ENCODE assay signal across 31 cellular contexts in the genomic region with DNA sequence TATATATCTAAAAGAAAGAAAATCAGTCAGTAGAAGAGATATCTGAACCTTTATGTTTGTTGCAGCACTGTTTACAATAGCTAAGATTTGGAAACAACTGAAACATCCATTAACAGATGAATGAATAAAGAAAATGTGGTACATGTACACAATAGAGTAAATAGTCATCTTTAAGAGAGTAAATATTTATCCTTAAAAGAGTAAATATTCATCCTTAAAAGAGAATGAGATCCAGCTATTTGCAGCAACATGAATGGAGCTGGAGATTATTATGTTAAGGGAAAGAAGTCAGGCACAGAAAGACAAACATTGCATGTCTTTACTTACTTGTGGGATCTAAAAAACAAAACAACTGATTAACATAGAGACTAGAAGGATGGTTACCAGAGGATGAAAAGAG.
"Had no signal": no experiment of that assay in that cellular context is flagged by ENCODE, and none has a peak within 500 bp of the region (broad histone marks: within the 10 kb centered on the region; RNA-seq: fewer than 3 reads in every experiment).

No MANE protein-coding gene starts in this region.

- H3K36me3 ChIP-seq: cardiac muscle cell, Peyer's patch, SJSA1 had no signal

- H3K4me3 Mint-ChIP-seq: activated CD4-positive, alpha-beta T cell treated with anti-CD3 and anti-CD28 coated beads, Interleukin-2, amount 10 ng/mL, durations not matched to agents 7 days and 5 days; activated CD8-positive, alpha-beta T cell treated with anti-CD3 and anti-CD28 coated beads, Interleukin-2, amount 10 ng/mL, durations not matched to agents 7 days and 5 days; activated naive CD4-positive, alpha-beta T cell treated with anti-CD3 and anti-CD28 coated beads for 36 hours; activated T-cell treated with anti-CD3 and anti-CD28 coated beads, Interleukin-2, amount 50 U/mL, for 24 hours; central memory CD8-positive, alpha-beta T cell; T-helper 1 cell treated with Interleukin-12 subunit alpha and Interleukin-12 subunit beta and Interleukin-4 antibody, amounts not matched to agents 30 μg/mL and 1 μg/mL, for 36 hours; T-helper 2 cell treated with Interferon-gamma antibody and Interleukin-4, amounts not matched to agents 5 μg/mL and 100 μg/mL, for 36 hours had no signal

- H3K27me3 ChIP-seq: cardiac muscle cell, Peyer's patch, SJSA1 had no signal

- ATAC-seq: activated CD8-positive, alpha-beta T cell treated with anti-CD3 and anti-CD28 coated beads, Interleukin-2, amount 10 ng/mL, durations not matched to agents 7 days and 5 days; activated naive CD4-positive, alpha-beta T cell treated with anti-CD3 and anti-CD28 coated beads, Interleukin-2, amount 50 U/mL, for 72 hours had no signal

- H3K4me3 ChIP-seq: cardiac muscle cell, Peyer's patch, SJSA1 had no signal

- H3K9me3 ChIP-seq: Peyer's patch, SJSA1, SK-N-SH had no signal

- H3K4me2 ChIP-seq: KMS-11, SK-N-SH had no signal

- H3K9ac ChIP-seq: KMS-11, SK-N-SH had no signal

- DNase-seq: activated CD4-positive, alpha-beta T cell treated with anti-CD3 and anti-CD28 coated beads, Interleukin-2, amount 10 ng/mL, durations not matched to agents 7 days and 5 days; activated CD4-positive, alpha-beta T cell treated with anti-CD3 and anti-CD28 coated beads, Interleukin-2, amount 50 U/mL, for 48 hours; activated CD8-positive, alpha-beta T cell treated with anti-CD3 and anti-CD28 coated beads, Interleukin-2, amount 10 ng/mL, durations not matched to agents 7 days and 5 days; activated gamma-delta T cell; activated naive CD4-positive, alpha-beta T cell treated with anti-CD3 and anti-CD28 coated beads for 36 hours; activated T-cell treated with anti-CD3 and anti-CD28 coated beads, Interleukin-2, amount 50 U/mL, for 24 hours; amniotic stem cell; aorta; NCI-H1092 treated with DMSO at 0.1 percent for 48 hours; NCI-H146; NCI-H187; NCI-H2029 treated with DMSO at 0.1 percent for 48 hours; NCI-H2107; NCI-H2171; NCI-H446 treated with DMSO at 0.1 percent for 48 hours; NCI-H524; NCI-H69; NCI-H82; Peyer's patch; RPMI8226; SHP77 treated with DMSO at 0.1 percent for 48 hours; SK-N-SH had no signal

- H3K4me1 ChIP-seq: Peyer's patch, SJSA1 had no signal

- H3K27ac Mint-ChIP-seq: activated CD4-positive, alpha-beta T cell treated with anti-CD3 and anti-CD28 coated beads, Interleukin-2, amount 10 ng/mL, durations not matched to agents 7 days and 5 days; activated CD8-positive, alpha-beta T cell treated with anti-CD3 and anti-CD28 coated beads, Interleukin-2, amount 10 ng/mL, durations not matched to agents 7 days and 5 days; activated naive CD4-positive, alpha-beta T cell treated with anti-CD3 and anti-CD28 coated beads for 36 hours; activated naive CD4-positive, alpha-beta T cell treated with anti-CD3 and anti-CD28 coated beads, Interleukin-2, amount 50 U/mL, for 72 hours; activated T-cell treated with anti-CD3 and anti-CD28 coated beads, Interleukin-2, amount 50 U/mL, for 24 hours; activated T-helper 2 cell treated with anti-CD3 and anti-CD28 coated beads, Interferon-gamma antibody, Interleukin-2, Interleukin-4, amounts not matched to agents 10 μg/mL and 5 μg/mL and 100 μg/mL, durations not matched to agents 14 hours and 24 hours and 36 hours; T-helper 1 cell treated with Interleukin-12 subunit alpha and Interleukin-12 subunit beta and Interleukin-4 antibody, amounts not matched to agents 30 μg/mL and 1 μg/mL, for 36 hours; T-helper 2 cell treated with Interferon-gamma antibody and Interleukin-4, amounts not matched to agents 5 μg/mL and 100 μg/mL, for 36 hours had no signal

- H3K27me3 Mint-ChIP-seq: activated CD4-positive, alpha-beta T cell treated with anti-CD3 and anti-CD28 coated beads, Interleukin-2, amount 10 ng/mL, durations not matched to agents 7 days and 5 days; activated T-cell treated with anti-CD3 and anti-CD28 coated beads, Interleukin-2, amount 50 U/mL, for 24 hours; central memory CD8-positive, alpha-beta T cell had no signal

- H3K27ac ChIP-seq: cardiac muscle cell, KMS-11, Peyer's patch, SJSA1 had no signal

- FAIRE-seq: TTC549 had no signal
